ENCODE assay signal across 8 cellular contexts in the genomic region with DNA sequence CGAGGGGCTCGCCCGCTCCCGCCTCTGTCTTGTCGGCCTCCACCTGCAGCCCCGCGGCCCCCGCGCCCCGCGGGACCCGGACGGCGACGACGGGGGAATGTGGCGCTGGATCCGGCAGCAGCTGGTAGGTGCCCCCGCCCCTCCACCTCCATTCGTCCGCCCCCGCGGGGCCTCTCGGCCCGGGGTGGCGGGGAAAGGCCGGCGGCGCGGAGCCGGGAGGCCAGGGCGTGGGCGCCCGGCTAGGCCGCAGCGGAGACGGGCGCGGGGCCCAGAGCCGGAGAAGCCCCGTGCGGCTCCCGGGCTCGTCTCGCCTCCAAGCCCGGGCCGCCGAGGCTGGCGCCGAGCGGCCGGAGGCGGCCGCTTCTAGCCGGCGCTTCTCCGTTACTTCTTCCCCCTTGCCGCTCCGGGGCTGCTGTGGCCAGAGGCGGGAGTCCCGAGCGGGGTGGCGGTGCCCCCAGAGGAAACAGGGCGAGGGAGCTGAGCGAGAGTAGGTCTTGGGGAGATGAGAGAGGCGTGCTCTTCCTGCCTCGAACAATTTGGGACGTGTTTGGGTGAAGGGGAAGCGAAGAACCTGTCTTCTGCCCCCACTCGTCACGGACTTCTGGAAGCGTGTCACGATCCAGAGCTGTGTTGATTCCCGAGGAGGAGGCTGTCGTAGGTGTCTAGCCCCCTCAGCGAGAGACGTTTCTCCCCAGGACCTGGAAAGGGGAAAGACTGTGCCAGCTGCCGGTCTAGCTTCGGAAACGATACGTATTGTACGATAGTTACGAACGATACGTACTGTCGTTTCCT. TPM values are rescaled to one million over a fixed set of nuclear protein-coding genes. Genes with fewer than 3 reads are reported as not detected.
DNase-seq lines count a peak whose midpoint lies in the region; ATAC-seq lines count a peak whose summit lies in the region.

No MANE protein-coding gene starts in this region.

- peaks cover 33% of the 10 kb centered on the region for H3K27me3 ChIP-seq in ectodermal cell (ENCODE audit: control insufficient read depth, insufficient read depth, low read length, poor library complexity, severe bottlenecking)

- no peaks in the 10 kb centered on the region for H3K9me3 ChIP-seq in ectodermal cell (ENCODE audit: control insufficient read depth, low read length)

- no peaks in the 10 kb centered on the region for H3K36me3 ChIP-seq in ectodermal cell (ENCODE audit: control insufficient read depth, insufficient read depth, low read length)

- 0% methylated on average over 86 of the region's 86 CpGs for WGBS in ectodermal cell, 2 experiments

- H3K27ac ChIP-seq in ectodermal cell (ENCODE audit: insufficient read depth, low read depth, low read length, poor library complexity, severe bottlenecking), result peak overlapping the region; percentile 48

- peak; percentile 44 for ATAC-seq in HG02759 (IDR thresholded peaks at IDR 0.05; ENCODE audit: unreplicated experiment)

- DNase-seq in NCI-H510A (lab: John Stamatoyannopoulos, UW), result peak; percentile 15
- DNase-seq in NCI-H510A treated with DMSO at 0.1 percent for 48 hours (lab: John Stamatoyannopoulos, UW), result no peak
- peak; percentile 76 for DNase-seq in NCI-H146 (lab: John Stamatoyannopoulos, UW)
- DNase-seq in activated CD4-positive, alpha-beta T cell treated with anti-CD3 and anti-CD28 coated beads, Interleukin-2, amount 50 U/mL, for 1 hour, result peak; percentile 16
- peak; percentile 54 for DNase-seq in medulla oblongata (ENCODE audit: extremely low spot score)
- peak; percentile 7 for DNase-seq in stimulated activated CD8-positive, alpha-beta memory T cell treated with anti-CD3 and anti-CD28 coated beads, Interleukin-15, amount 100 ng/mL, for 24 hours (ENCODE audit: low read depth)

- H3K4me1 ChIP-seq in ectodermal cell (ENCODE audit: control insufficient read depth, insufficient read depth, low read length), result peaks cover 4% of the 10 kb centered on the region

- H3K4me3 ChIP-seq in ectodermal cell (ENCODE audit: insufficient read depth, low read depth, low read length), result peak overlapping the region; percentile 79

RNA-seq across cellular contexts. Expression of a gene that starts 0.6 kb away (rescaled TPM):
- polyA plus RNA-seq in ectodermal cell (2013, experiment 1 of 4), result 22.9 TPM
- polyA plus RNA-seq in ectodermal cell (2013, experiment 2 of 4), result 20.8 TPM
- 17.9 TPM for polyA plus RNA-seq in ectodermal cell (2013, experiment 3 of 4)
- 20.1 TPM for polyA plus RNA-seq in ectodermal cell (2013, experiment 4 of 4)
